In the genomic region with DNA sequence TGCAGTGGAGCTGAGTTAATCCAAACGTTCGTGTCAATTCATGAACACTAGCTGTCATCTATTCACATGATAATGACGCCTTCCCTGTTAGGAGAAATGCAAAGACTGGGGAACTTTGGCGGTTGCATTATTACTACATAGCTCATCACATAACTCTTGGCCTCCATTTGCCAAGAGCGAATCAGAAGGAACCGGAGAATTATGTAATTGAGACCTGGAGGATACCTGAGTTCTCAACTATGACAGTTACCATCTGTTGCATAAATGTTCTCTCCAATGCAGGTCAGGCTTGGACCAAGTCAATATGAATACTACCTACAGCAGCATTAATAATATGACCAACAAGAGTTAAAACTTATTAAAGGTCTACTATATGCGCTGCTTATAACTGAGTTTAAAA, we compare ENCODE assay signal across 31 cellular contexts.
"Had no signal": no experiment of that assay in that cellular context is flagged by ENCODE, and none has a peak within 500 bp of the region (broad histone marks: within the 10 kb centered on the region; RNA-seq: fewer than 3 reads in every experiment).

No MANE protein-coding gene starts in this region.

- H3K27ac ChIP-seq: adrenal gland, body of pancreas, brain microvascular endothelial cell, breast epithelium, VCaP had no signal

- H3K4me1 ChIP-seq: adrenal gland, breast epithelium had no signal

- H3K4me3 ChIP-seq: adrenal gland, body of pancreas, breast epithelium had no signal

- DNase-seq: activated B cell treated with CpG ODN at 0.5 μM for 24 hours; activated CD4-positive, alpha-beta memory T cell treated with anti-CD3 and anti-CD28 coated beads for 36 hours; activated CD4-positive, alpha-beta T cell treated with anti-CD3 and anti-CD28 coated beads for 4 hours; activated CD4-positive, alpha-beta T cell treated with anti-CD3 and anti-CD28 coated beads, Interleukin-2, amount 10 ng/mL, durations not matched to agents 24 days and 14 days; activated CD4-positive, alpha-beta T cell treated with anti-CD3 and anti-CD28 coated beads, Interleukin-2, amount 50 U/mL, for 1 hour; activated CD4-positive, alpha-beta T cell treated with anti-CD3 and anti-CD28 coated beads, Interleukin-2, amount 50 U/mL, for 4 hours; activated CD4-positive, CD25-positive, alpha-beta regulatory T cell treated with anti-CD3 and anti-CD28 coated beads, Interleukin-2, amount 50 U/mL, for 72 hours; activated CD8-positive, alpha-beta memory T cell treated with anti-CD3 and anti-CD28 coated beads, Interleukin-2, amount 50 U/mL, for 4 hours; activated CD8-positive, alpha-beta T cell treated with anti-CD3 and anti-CD28 coated beads for 36 hours; activated effector memory CD4-positive, alpha-beta T cell treated with anti-CD3 and anti-CD28 coated beads, Interleukin-2, amount 50 U/mL, for 16 hours; activated gamma-delta T cell treated with Interleukin-2 at 50 U/mL for 16 hours; activated naive CD4-positive, alpha-beta T cell; activated naive CD4-positive, alpha-beta T cell treated with anti-CD3 and anti-CD28 coated beads for 36 hours; activated naive CD4-positive, alpha-beta T cell treated with anti-CD3 and anti-CD28 coated beads, Interleukin-2, amount 50 U/mL, for 16 hours; activated naive CD8-positive, alpha-beta T cell treated with anti-CD3 and anti-CD28 coated beads for 36 hours; activated T-cell treated with anti-CD3 and anti-CD28 coated beads for 4 hours; activated T-cell treated with anti-CD3 and anti-CD28 coated beads, Interleukin-2, amount 50 U/mL, for 1 hour; activated T-cell treated with anti-CD3 and anti-CD28 coated beads, Interleukin-2, amount 50 U/mL, for 4 hours; activated T-cell treated with anti-CD3 and anti-CD28 coated beads, Interleukin-2, amount 50 U/mL, for 72 hours; adrenal gland; amniotic stem cell; aorta; body of pancreas; brain microvascular endothelial cell; central memory CD4-positive, alpha-beta T cell; cerebellar nuclear complex; T-helper 1 cell; T-helper 2 cell; T-helper 9 cell had no signal

- H3K27me3 ChIP-seq: adrenal gland, body of pancreas, brain microvascular endothelial cell, breast epithelium had no signal

- H3K9me3 ChIP-seq: adrenal gland, body of pancreas, breast epithelium had no signal

- H3K36me3 ChIP-seq: adrenal gland, brain microvascular endothelial cell, breast epithelium had no signal
